8 cellular contexts compared by ENCODE assay signal in the genomic region with DNA sequence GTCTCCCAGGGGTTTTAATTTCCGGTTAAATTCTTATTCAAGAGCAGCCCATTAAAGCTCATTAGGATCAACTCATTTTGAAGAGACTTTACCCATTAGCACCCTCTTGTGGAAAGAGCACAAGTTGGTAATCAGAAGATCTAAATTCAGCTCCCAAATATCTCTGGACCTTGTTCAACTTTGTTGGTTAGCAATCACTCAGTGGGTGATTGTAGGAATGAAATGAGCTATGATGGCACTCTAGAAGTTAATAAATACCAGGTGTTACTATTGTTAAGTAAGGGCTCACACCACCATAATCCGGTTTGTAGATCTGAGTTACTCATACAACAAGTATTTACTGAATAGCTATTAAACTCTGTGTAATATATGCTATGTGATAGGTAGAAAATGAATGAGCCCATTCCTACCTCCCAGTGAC. TPM values are rescaled to one million over a fixed set of nuclear protein-coding genes. Genes with fewer than 3 reads are reported as not detected.
A peak's percentile ranks its signal among the peaks of the same experiment; 100 is the strongest.
DNase-seq lines count a peak whose midpoint lies in the region; ATAC-seq and TF ChIP-seq lines count a peak whose summit lies in the region.

No MANE protein-coding gene starts in this region.

- no peak for ATAC-seq in GM21423 (IDR thresholded peaks at IDR 0.05; ENCODE audit: unreplicated experiment)

- TF ChIP-seq EP300 in ovary (IDR thresholded peaks at IDR 0.05) = no peak

- intact Hi-C loops in ovary (cut with DNase I) = loop anchor here in 1 of 4 donors (10.0 kb wide), 1 partner anchor 342 kb away; no protein-coding TSS in a partner anchor

- TF ChIP-seq POLR2A in ovary (IDR thresholded peaks at IDR 0.05) = no peak

- H3K4me3 ChIP-seq in ovary = no peak overlapping the region

- no peaks in the 10 kb centered on the region for H3K27me3 ChIP-seq in ovary

- no peaks in the 10 kb centered on the region for H3K4me1 ChIP-seq in ovary (ENCODE audit: insufficient read depth)

- peak in 2 of 3 donors; percentile 36 to 58 for TF ChIP-seq CTCF in ovary (IDR thresholded peaks at IDR 0.05)

- H3K36me3 ChIP-seq in ovary = no peaks in the 10 kb centered on the region

- H3K27ac ChIP-seq in ovary = no peak overlapping the region

- 33 to 41% (median 36%) methylated on average over 2 of the region's 2 CpGs for WGBS in ovary, 3 donors

- no peaks in the 10 kb centered on the region for H3K9me3 ChIP-seq in ovary

- DNase-seq in SIG-M5 treated with dmso at 0.1 percent for 504 hours (lab: John Stamatoyannopoulos, UW; ENCODE audit: unreplicated experiment) (peak; percentile 52), SIG-M5 (lab: John Stamatoyannopoulos, UW) (no peak), LoVo (ENCODE audit: low spot score) (peak; percentile 29), SW480 (ENCODE audit: low spot score) (peak; percentile 52), fibroblast of the conjunctiva (ENCODE audit: low read depth) (peak; percentile 79), ovary (no peak)
- DNase-seq in activated CD4-positive, alpha-beta T cell treated with anti-CD3 and anti-CD28 coated beads for 48 hours = no peak

RNA-seq across cellular contexts. Expression of a gene that starts 42.9 kb away (rescaled TPM):
- 10 to 100 TPM; 19.3 to 63.8 (median 51.3) TPM for total RNA-seq in ovary
- polyA plus RNA-seq in ovary = 10 to 100 TPM in 1 of 2 donors, 1 to 10 TPM in 1; 7.3 to 13.3 TPM

RNA-seq across cellular contexts. Expression of a gene that starts 49.5 kb away (rescaled TPM):
- 100 to 1,000 TPM in 4 of 7 donors, 10 to 100 TPM in 3; 39.2 to 187 (median 137) TPM for total RNA-seq in ovary
- polyA plus RNA-seq in ovary = 100 to 1,000 TPM in 1 of 2 donors, 10 to 100 TPM in 1; 90.7 to 353 TPM

Comparison
In these comparisons a context has a peak if more than half of its experiments do, and no peak if none do; other contexts are left out.
1. DNase-seq: peak in SIG-M5 treated with dmso at 0.1 percent for 504 hours (single experiment), LoVo (single experiment), SW480 (single experiment) and fibroblast of the conjunctiva (single experiment); none in SIG-M5 (single experiment), ovary (0 of 5) and activated CD4-positive, alpha-beta T cell treated with anti-CD3 and anti-CD28 coated beads for 48 hours (single experiment).